ENCODE assay signal across 7 cellular contexts in the genomic region with DNA sequence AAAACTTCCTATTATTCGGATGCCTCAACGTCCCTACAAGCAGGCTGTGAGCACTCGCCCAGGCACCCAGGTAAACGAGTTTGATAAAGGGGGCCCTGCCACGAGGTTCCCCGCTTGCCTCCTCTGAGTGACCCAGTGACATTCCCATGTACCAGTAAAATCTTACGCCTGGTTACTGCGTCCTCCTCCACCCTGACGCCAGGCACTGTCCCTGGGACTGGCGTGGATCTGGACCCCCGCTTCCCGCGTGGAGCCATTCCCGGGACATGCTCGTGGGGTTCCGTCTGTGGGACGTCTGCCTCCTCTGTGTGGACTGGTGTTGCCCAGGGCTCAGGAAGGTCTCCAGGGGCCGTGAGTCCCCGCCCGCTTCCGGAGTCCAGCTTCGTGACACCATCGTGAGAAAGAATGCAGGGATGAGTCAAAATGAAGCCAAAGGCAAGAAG. TPM values are rescaled to one million over a fixed set of nuclear protein-coding genes. Genes with fewer than 3 reads are reported as not detected.
DNase-seq lines count a peak whose midpoint lies in the region; ATAC-seq and TF ChIP-seq lines count a peak whose summit lies in the region.

No MANE protein-coding gene starts in this region.

- no peaks in the 10 kb centered on the region for H3K27me3 ChIP-seq in OCI-LY3 (ENCODE audit: low read depth, low read length)
- no peaks in the 10 kb centered on the region for H3K27me3 ChIP-seq in endocrine pancreas (ENCODE audit: control insufficient read depth, insufficient read depth, low read length)
- H3K27me3 ChIP-seq in naive thymus-derived CD4-positive, alpha-beta T cell (ENCODE audit: control insufficient read depth in 2 of 2, insufficient read depth in 2 of 2, low read length in 2 of 2): no peaks in the 10 kb centered on the region

- peak overlapping the region; percentile 93 for H2AFZ ChIP-seq in OCI-LY3 (ENCODE audit: low read depth, low read length)

- intact Hi-C loops in naive thymus-derived CD4-positive, alpha-beta T cell (cut with micrococcal nuclease): no loop called here

- H3K4me3 Mint-ChIP-seq in naive thymus-derived CD4-positive, alpha-beta T cell: peak overlapping the region; percentile 87 to 99 (median 98)

- H4K20me1 ChIP-seq in OCI-LY3 (ENCODE audit: insufficient read depth, low read length): no peaks in the 10 kb centered on the region

- H3K9ac ChIP-seq in OCI-LY3 (ENCODE audit: low read length): no peak overlapping the region
- H3K9ac ChIP-seq in endocrine pancreas (ENCODE audit: control insufficient read depth, insufficient read depth, low read length): peak overlapping the region; percentile 8

- H3K36me3 ChIP-seq in OCI-LY3 (replicated peaks; ENCODE audit: low read depth, low read length) (peaks cover 29% of the 10 kb centered on the region), endocrine pancreas (ENCODE audit: control insufficient read depth, insufficient read depth, low read length) (peaks cover 13% of the 10 kb centered on the region)
- peaks cover 0 to 21% (median 12%) of the 10 kb centered on the region in 3 experiments for H3K36me3 ChIP-seq in naive thymus-derived CD4-positive, alpha-beta T cell (ENCODE audit: control insufficient read depth in 2 of 3, insufficient read depth in 3 of 3, low read length in 3 of 3)

- no peak for TF ChIP-seq CTCF in OCI-LY3 (IDR thresholded peaks at IDR 0.05; ENCODE audit: low read depth, low read length)

- peak; percentile 15 for ATAC-seq in GM21529 (IDR thresholded peaks at IDR 0.05; ENCODE audit: unreplicated experiment)
- ATAC-seq in naive thymus-derived CD4-positive, alpha-beta T cell: no peak

- H3K27ac Mint-ChIP-seq in naive thymus-derived CD4-positive, alpha-beta T cell: peak overlapping the region; percentile 81 to 96 (median 91)

- H3K27me3 Mint-ChIP-seq in naive thymus-derived CD4-positive, alpha-beta T cell: peaks cover 0 to 16% (median 4%) of the 10 kb centered on the region in 5 donors

- H3K36me3 Mint-ChIP-seq in naive thymus-derived CD4-positive, alpha-beta T cell: peaks cover 24 to 51% (median 37%) of the 10 kb centered on the region in 5 donors

- POLR2A ChIA-PET in naive thymus-derived CD4-positive, alpha-beta T cell (lab: Charles Lee): interaction anchor here (1.5 kb wide), 1 partner anchor 443 kb away, joined by 3 read pairs; the partner anchor contains the start of gene ZNF606

- peaks cover 9 to 85% (median 38%) of the 10 kb centered on the region in 11 donors for H3K9me3 Mint-ChIP-seq in naive thymus-derived CD4-positive, alpha-beta T cell

- peaks cover 49% of the 10 kb centered on the region for H3K9me3 ChIP-seq in OCI-LY3 (ENCODE audit: insufficient read depth, low read length)
- no peaks in the 10 kb centered on the region for H3K9me3 ChIP-seq in endocrine pancreas (ENCODE audit: control insufficient read depth, low read length)
- H3K9me3 ChIP-seq in naive thymus-derived CD4-positive, alpha-beta T cell (ENCODE audit: control insufficient read depth in 2 of 3, low read length in 3 of 3): peaks cover 0 to 27% (median 2%) of the 10 kb centered on the region in 3 experiments

- peak overlapping the region; percentile 90 for H3K4me3 ChIP-seq in OCI-LY3 (ENCODE audit: low read length)
- peak overlapping the region; percentile 44 for H3K4me3 ChIP-seq in endocrine pancreas (ENCODE audit: control insufficient read depth, insufficient read depth, low read length)
- H3K4me3 ChIP-seq in naive thymus-derived CD4-positive, alpha-beta T cell (ENCODE audit: low read length): peak overlapping the region; percentile 89

- no peak for DNase-seq in naive thymus-derived CD4-positive, alpha-beta T cell
- DNase-seq in cerebellum (ENCODE audit: low spot score) (no peak), GF-D8 (lab: John Stamatoyannopoulos, UW) (no peak), NOMO-1 treated with dmso at 0.1 percent for 144 hours (lab: John Stamatoyannopoulos, UW; ENCODE audit: unreplicated experiment) (no peak)

- CTCF ChIA-PET in naive thymus-derived CD4-positive, alpha-beta T cell (lab: Charles Lee): no interaction called here

- peaks cover 21% of the 10 kb centered on the region for H3K79me2 ChIP-seq in OCI-LY3 (ENCODE audit: low read length)

- no peak overlapping the region for H3K27ac ChIP-seq in OCI-LY3 (ENCODE audit: low read length)
- peak overlapping the region; percentile 82 for H3K27ac ChIP-seq in naive thymus-derived CD4-positive, alpha-beta T cell (ENCODE audit: low read depth, low read length)

- H3K4me1 ChIP-seq in OCI-LY3 (ENCODE audit: low read length) (peaks cover 6% of the 10 kb centered on the region), endocrine pancreas (ENCODE audit: control insufficient read depth, insufficient read depth, low read length) (no peaks in the 10 kb centered on the region)
- peaks cover 16 to 19% of the 10 kb centered on the region in 2 donors for H3K4me1 ChIP-seq in naive thymus-derived CD4-positive, alpha-beta T cell (ENCODE audit: control insufficient read depth in 2 of 2, insufficient read depth in 2 of 2, low read length in 2 of 2)

- H3K4me2 ChIP-seq in OCI-LY3 (ENCODE audit: low read length): peak overlapping the region; percentile 86

- peaks cover 21 to 45% (median 33%) of the 10 kb centered on the region in 7 donors for H3K4me1 Mint-ChIP-seq in naive thymus-derived CD4-positive, alpha-beta T cell

RNA-seq across cellular contexts. Expression of gene ZNF550, which starts 0.4 kb away (rescaled TPM):
- total RNA-seq in naive thymus-derived CD4-positive, alpha-beta T cell: 10 to 100 TPM; 12.9 to 56.2 (median 23.5) TPM
- polyA plus RNA-seq in naive thymus-derived CD4-positive, alpha-beta T cell: 10 to 100 TPM in 1 of 2 donors, 1 to 10 TPM in 1; 8.6 to 17.7 TPM
- 14.2 TPM for total RNA-seq in cerebellum

RNA-seq across cellular contexts. Expression of gene ZNF416, which starts 18.6 kb away (rescaled TPM):
- total RNA-seq in naive thymus-derived CD4-positive, alpha-beta T cell: 10 to 100 TPM in 2 of 5 experiments, 1 to 10 TPM in 3; 4.4 to 13.8 (median 5.7) TPM
- 10 to 100 TPM in 1 of 2 donors, 1 to 10 TPM in 1; 4.9 to 10.4 TPM for polyA plus RNA-seq in naive thymus-derived CD4-positive, alpha-beta T cell
- total RNA-seq in cerebellum: 9.6 TPM

RNA-seq across cellular contexts. Expression of gene ZIK1, which starts 23.9 kb away (rescaled TPM):
- total RNA-seq in naive thymus-derived CD4-positive, alpha-beta T cell: 10 to 100 TPM in 2 of 5 experiments, 1 to 10 TPM in 3; 4.8 to 14.1 (median 7.0) TPM
- polyA plus RNA-seq in naive thymus-derived CD4-positive, alpha-beta T cell: 10 to 100 TPM in 1 of 2 donors, 1 to 10 TPM in 1; 8.7 to 13.7 TPM
- total RNA-seq in cerebellum: 18.5 TPM

RNA-seq across cellular contexts. Expression of gene ZNF549, which starts 32.9 kb away (rescaled TPM):
- total RNA-seq in naive thymus-derived CD4-positive, alpha-beta T cell: 10 to 100 TPM in 3 of 5 experiments, 1 to 10 TPM in 2; 6.9 to 24.8 (median 11.3) TPM
- polyA plus RNA-seq in naive thymus-derived CD4-positive, alpha-beta T cell: 10 to 100 TPM in 1 of 2 donors, 1 to 10 TPM in 1; 6.1 to 11.4 TPM
- 22.6 TPM for total RNA-seq in cerebellum

RNA-seq across cellular contexts. Expression of gene ZNF530, which starts 39.6 kb away (rescaled TPM):
- 10 to 100 TPM in 1 of 5 experiments, 1 to 10 TPM in 4; 2.0 to 10.9 (median 6.2) TPM for total RNA-seq in naive thymus-derived CD4-positive, alpha-beta T cell
- 1 to 10 TPM; 7.1 to 9.3 TPM for polyA plus RNA-seq in naive thymus-derived CD4-positive, alpha-beta T cell
- 6.2 TPM for total RNA-seq in cerebellum
